Comparison of ENCODE assay signal across 8 cellular contexts in genomic region chr19:18436651-18437478, GRCh38. TPM values are rescaled to one million over a fixed set of nuclear protein-coding genes. Genes with fewer than 3 reads are reported as not detected.
DNase-seq lines count a peak whose midpoint lies in the region; ATAC-seq and TF ChIP-seq lines count a peak whose summit lies in the region.

No MANE protein-coding gene starts in this region.

- peaks cover 5% of the 10 kb centered on the region for H3K9me3 Mint-ChIP-seq in glutamatergic neuron (ENCODE audit: unreplicated experiment)

- no peaks in the 10 kb centered on the region for H3K36me3 Mint-ChIP-seq in glutamatergic neuron (ENCODE audit: unreplicated experiment)

- TF ChIP-seq EP300 in Ishikawa (IDR thresholded peaks at IDR 0.05; ENCODE audit: borderline replicate concordance), result no peak

- H3K27ac ChIP-seq in ACC112 (ENCODE audit: low read depth, low read length) (no peak overlapping the region), SJCRH30 (peak overlapping the region; percentile 30)

- peak overlapping the region; percentile 80 for H3K4me3 Mint-ChIP-seq in glutamatergic neuron (ENCODE audit: unreplicated experiment)

- TF ChIP-seq CTCF in glutamatergic neuron (IDR thresholded peaks at IDR 0.05; ENCODE audit: partially characterized antibody, unreplicated experiment), result peak; percentile 34

- no peaks in the 10 kb centered on the region for H3K9me3 ChIP-seq in SJCRH30 (replicated peaks)

- no peak for TF ChIP-seq RAD21 in Ishikawa (IDR thresholded peaks at IDR 0.05; ENCODE audit: low read depth)

- H3K4me1 ChIP-seq in ACC112 (ENCODE audit: control insufficient read depth, insufficient read depth, low read length, unreplicated experiment) (peaks cover 4% of the 10 kb centered on the region), SJCRH30 (peaks cover 22% of the 10 kb centered on the region)

- H3K4me3 ChIP-seq in ACC112 (ENCODE audit: low read depth, low read length) (peak overlapping the region; percentile 72), SJCRH30 (peak overlapping the region; percentile 54)

- H3K36me3 ChIP-seq in ACC112 (ENCODE audit: insufficient read depth, low read length) (no peaks in the 10 kb centered on the region), SJCRH30 (peaks cover 5% of the 10 kb centered on the region; the same call in 1 of the 2 replicates)

- no peaks in the 10 kb centered on the region for H3K27me3 ChIP-seq in ACC112 (ENCODE audit: insufficient read depth, low read length)
- H3K27me3 ChIP-seq in SJCRH30, result no peaks in the 10 kb centered on the region

- H2AFZ ChIP-seq in ACC112 (ENCODE audit: low read length, unreplicated experiment), result no peak overlapping the region

- ATAC-seq in GM18909 (IDR thresholded peaks at IDR 0.05; ENCODE audit: poor library complexity, unreplicated experiment) (peak; percentile 54), GM21786 (IDR thresholded peaks at IDR 0.05; ENCODE audit: unreplicated experiment) (no peak)

- no peaks in the 10 kb centered on the region for H3K79me2 ChIP-seq in ACC112 (ENCODE audit: control insufficient read depth, insufficient read depth, low read length, unreplicated experiment)

- H3K27me3 Mint-ChIP-seq in glutamatergic neuron (ENCODE audit: unreplicated experiment), result peaks cover 11% of the 10 kb centered on the region

- peak; percentile 75 to 78 for DNase-seq in SJCRH30
- DNase-seq in activated gamma-delta T cell (lab: John Stamatoyannopoulos, UW), result peak; percentile 55
- DNase-seq in glutamatergic neuron, result peak; percentile 82
- peak; percentile 34 for DNase-seq in pons (ENCODE audit: low spot score)

- H3K4me1 Mint-ChIP-seq in glutamatergic neuron (ENCODE audit: low read depth, unreplicated experiment), result peaks cover 3% of the 10 kb centered on the region

- H3K27ac Mint-ChIP-seq in glutamatergic neuron (ENCODE audit: unreplicated experiment), result peak overlapping the region; percentile 70

TF ChIP-seq in Ishikawa, 13 proteins besides CTCF, POLR2A, EP300 and RAD21:
- TF ChIP-seq MAX (IDR thresholded peaks at IDR 0.05) (0 out of 2 replicates have a peak, but pooled peaks have one; percentile 33), ZBTB7A (IDR thresholded peaks at IDR 0.05; ENCODE audit: low read depth) (no peak), NFIC (IDR thresholded peaks at IDR 0.05) (peak; percentile 34; the same call in 1 of the 2 replicates)

RNA-seq across cellular contexts. Expression of gene ISYNA1, which starts 1.1 kb away (rescaled TPM):
- total RNA-seq in SJCRH30 (2014; rRNA removed; shearing (Covaris generic)), result 7.4 and 7.5 TPM in 2 replicates
- 111 TPM for total RNA-seq in glutamatergic neuron (ENCODE audit: unreplicated experiment)

RNA-seq across cellular contexts. Expression of gene SSBP4, which starts 17.7 kb away (rescaled TPM):
- 63.0 and 73.0 TPM in 2 replicates for total RNA-seq in SJCRH30 (2014; rRNA removed; shearing (Covaris generic))
- 177 TPM for total RNA-seq in glutamatergic neuron (ENCODE audit: unreplicated experiment)

RNA-seq across cellular contexts. Expression of gene LRRC25, which starts 39.4 kb away (rescaled TPM):
- not detected in 2 replicates for total RNA-seq in SJCRH30 (2014; rRNA removed; shearing (Covaris generic))
- total RNA-seq in glutamatergic neuron (ENCODE audit: unreplicated experiment), result not detected

RNA-seq across cellular contexts. Expression of gene GDF15, which starts 50.9 kb away (rescaled TPM):
- total RNA-seq in SJCRH30 (2014; rRNA removed; shearing (Covaris generic)), result 17.5 and 27.1 TPM in 2 replicates
- 8.9 TPM for total RNA-seq in glutamatergic neuron (ENCODE audit: unreplicated experiment)

Comparison
In these comparisons a context has a peak if more than half of its experiments do, and no peak if none do; other contexts are left out.
1. RNA of gene ISYNA1, which starts 1.1 kb away (total RNA-seq): 111 TPM in glutamatergic neuron (single experiment); 7.4 to 7.5 TPM in SJCRH30; every median in the first group is over 10 times any median in the second.
2. Peak in every context shown above with its lines, with median percentiles within 50 percentile points of each other: DNase-seq.